ENCODE assay signal across 18 cellular contexts in the genomic region with DNA sequence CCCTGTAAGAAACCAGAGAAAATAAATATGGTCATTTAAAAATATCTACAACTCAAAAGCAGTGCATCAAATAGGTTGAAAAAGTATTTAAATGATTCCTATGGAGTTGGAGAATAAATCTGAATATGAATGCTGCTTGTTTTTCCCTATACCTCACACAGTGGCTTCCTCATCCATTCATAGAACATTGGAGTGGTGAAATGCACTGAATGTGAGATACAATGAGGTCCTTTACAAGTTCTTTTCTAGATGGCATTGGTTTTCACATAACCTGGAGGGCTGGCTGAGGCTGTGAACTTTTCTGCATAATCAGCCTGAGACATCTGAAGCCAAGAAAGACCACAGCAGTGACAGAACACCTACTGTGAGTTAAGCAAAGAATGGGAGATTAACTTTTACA.
DNase-seq lines count a peak whose midpoint lies in the region; ATAC-seq, FAIRE-seq and TF ChIP-seq lines count a peak whose summit lies in the region.
"Had no signal": no experiment of that assay in that cellular context is flagged by ENCODE, and none has a peak within 500 bp of the region (broad histone marks: within the 10 kb centered on the region; RNA-seq: fewer than 3 reads in every experiment).

No MANE protein-coding gene starts in this region.

- TF ChIP-seq POLR2A in H1 (IDR thresholded peaks at IDR 0.05; ENCODE audit: control extremely low read depth in 1 of 2, low read depth in 2 of 2, low read length in 2 of 2) = no peak

- no peak overlapping the region for H4K91ac ChIP-seq in H1 (replicated peaks; ENCODE audit: insufficient read length, low read length)

- no peak overlapping the region for H3K56ac ChIP-seq in H1 (replicated peaks; ENCODE audit: insufficient read length, low read depth, low read length)

- no peak overlapping the region for H2BK15ac ChIP-seq in H1 (ENCODE audit: low read length)

- no peaks in the 10 kb centered on the region; the same call in 2 of the 3 replicates for H3K36me3 Mint-ChIP-seq in GM23338 (ENCODE audit: low read depth)
- no peaks in the 10 kb centered on the region for H3K36me3 Mint-ChIP-seq in glutamatergic neuron (ENCODE audit: unreplicated experiment)
- H3K36me3 Mint-ChIP-seq in type B pancreatic cell = no peaks in the 10 kb centered on the region
- H3K36me3 Mint-ChIP-seq: CD14-positive monocyte; CD4-positive, alpha-beta memory T cell had no signal

- H3K18ac ChIP-seq in H1 (ENCODE audit: extremely low read depth, low read length) = no peak overlapping the region; the same call in 1 of the 2 replicates

- no peak overlapping the region for H3K14ac ChIP-seq in H1 (ENCODE audit: insufficient read length)

- H3K27me3 ChIP-seq in GM23338 (ENCODE audit: insufficient read depth) (no peaks in the 10 kb centered on the region), HUES64 (ENCODE audit: insufficient read depth, low read length) (no peaks in the 10 kb centered on the region), H1 (replicated peaks in 1 of 4; ENCODE audit: control insufficient read depth in 3 of 4, extremely low read depth in 1 of 4, insufficient read depth in 3 of 4, low read length in 3 of 4) (no peaks in the 10 kb centered on the region), iPS-20b (ENCODE audit: insufficient read depth, low read length) (no peaks in the 10 kb centered on the region)
- H3K27me3 ChIP-seq: BLaER1 had no signal

- H3K9me3 ChIP-seq in HUES64 (ENCODE audit: insufficient read depth, low read depth, low read length) = no peaks in the 10 kb centered on the region
- 0 out of 4 replicates have a peak, but pooled peaks cover 0 to 3% of the 10 kb centered on the region in 2 experiments for H3K9me3 ChIP-seq in H1 (ENCODE audit: insufficient read depth in 2 of 2, low read depth in 1 of 2, low read length in 1 of 2)
- no peaks in the 10 kb centered on the region for H3K9me3 ChIP-seq in iPS-20b (ENCODE audit: insufficient read depth, low read depth, low read length)
- H3K9me3 ChIP-seq: A549, BLaER1 had no signal

- H3K23ac ChIP-seq in H1 (ENCODE audit: insufficient read length) = no peak overlapping the region

- H4K20me1 ChIP-seq in GM23338 (replicated peaks; ENCODE audit: insufficient read depth) (no peaks in the 10 kb centered on the region), H1 (replicated peaks in 1 of 2; ENCODE audit: control insufficient read depth in 1 of 2, insufficient read depth in 2 of 2, low read length in 2 of 2) (no peaks in the 10 kb centered on the region)
- H4K20me1 ChIP-seq: BLaER1 had no signal

- no peak overlapping the region for H4K8ac ChIP-seq in H1 (ENCODE audit: extremely low read depth, insufficient read depth, low read length)

- H3F3A ChIP-seq in GM23338 (replicated peaks; ENCODE audit: low read depth) = no peaks in the 10 kb centered on the region

- H3K4me2 ChIP-seq in GM23338 = peak overlapping the region; percentile 62
- H3K4me2 ChIP-seq in H1 (ENCODE audit: insufficient read depth in 1 of 2, low read depth in 2 of 2, low read length in 2 of 2) = peak overlapping the region; percentile 21 to 31; a peak in 2 of 4 replicates
- H3K4me2 ChIP-seq: A549, BLaER1 had no signal

- POLR2A ChIA-PET in H1 (lab: Charles Lee; ENCODE audit: partially characterized antibody) = no interaction called here

- no peaks in the 10 kb centered on the region for H3K79me1 ChIP-seq in H1 (ENCODE audit: low read depth, low read length)

- peak overlapping the region; percentile 50 for H3K4me3 Mint-ChIP-seq in GM23338
- H3K4me3 Mint-ChIP-seq in glutamatergic neuron (ENCODE audit: unreplicated experiment) = no peak overlapping the region
- H3K4me3 Mint-ChIP-seq in type B pancreatic cell = no peak overlapping the region
- H3K4me3 Mint-ChIP-seq: CD14-positive monocyte; CD4-positive, alpha-beta memory T cell had no signal

- H4K5ac ChIP-seq in H1 (ENCODE audit: insufficient read length, low read depth, low read length) = no peak overlapping the region

- H3K4me3 ChIP-seq in GM23338 (peak overlapping the region; percentile 36), HUES64 (ENCODE audit: low read length) (no peak overlapping the region), H1 (ENCODE audit: extremely low read depth in 1 of 4, insufficient read depth in 2 of 4, low read depth in 3 of 4, low read length in 4 of 4) (peak overlapping the region in 1 of 4 experiments; percentile 28; a peak in 1 of 8 replicates), iPS-20b (ENCODE audit: low read length) (peak overlapping the region; percentile 33; the same call in 1 of the 2 replicates)
- H3K4me3 ChIP-seq: A549, BLaER1, GM12878 had no signal

- CTCF ChIA-PET in H1 (lab: Charles Lee; ENCODE audit: partially characterized antibody) = no interaction called here

- H3K4ac ChIP-seq in H1 (replicated peaks; ENCODE audit: insufficient read length, low read depth, low read length) = no peak overlapping the region

- peaks cover 39% of the 10 kb centered on the region for H3K4me1 Mint-ChIP-seq in GM23338
- no peaks in the 10 kb centered on the region for H3K4me1 Mint-ChIP-seq in glutamatergic neuron (ENCODE audit: low read depth, unreplicated experiment)
- H3K4me1 Mint-ChIP-seq in type B pancreatic cell (ENCODE audit: unreplicated experiment) = no peaks in the 10 kb centered on the region
- H3K4me1 Mint-ChIP-seq: CD14-positive monocyte; CD4-positive, alpha-beta memory T cell had no signal

- no peak overlapping the region for H2BK12ac ChIP-seq in H1 (ENCODE audit: low read depth, low read length)

- no peaks in the 10 kb centered on the region for H3K36me3 ChIP-seq in GM23338 (ENCODE audit: insufficient read depth)
- no peaks in the 10 kb centered on the region for H3K36me3 ChIP-seq in HUES64 (ENCODE audit: insufficient read depth, low read length)
- H3K36me3 ChIP-seq in H1 (ENCODE audit: control insufficient read depth in 2 of 4, insufficient read depth in 4 of 4, low read length in 3 of 4) = no peaks in the 10 kb centered on the region
- no peaks in the 10 kb centered on the region for H3K36me3 ChIP-seq in iPS-20b (ENCODE audit: insufficient read depth, low read depth, low read length)
- H3K36me3 ChIP-seq: BLaER1 had no signal

- ATAC-seq in GM23338 = peak; percentile 75
- no peak for ATAC-seq in HG03457 (IDR thresholded peaks at IDR 0.05; ENCODE audit: unreplicated experiment)
- ATAC-seq: A549, GM12878 had no signal

- no peak overlapping the region for H2AK5ac ChIP-seq in H1 (ENCODE audit: low read depth, low read length)

- DNase-seq in GM23338 (ENCODE audit: low spot score) = peak; percentile 21
- no peak for DNase-seq in H1 (ENCODE audit: low read depth in 1 of 2, low spot score in 2 of 2)
- no peak for DNase-seq in glutamatergic neuron
- DNase-seq in NCI-H2107 treated with DMSO at 0.1 percent for 48 hours (lab: John Stamatoyannopoulos, UW; ENCODE audit: unreplicated experiment) = no peak
- no peak for DNase-seq in type B pancreatic cell (ENCODE audit: extremely low spot score, unreplicated experiment)
- DNase-seq: AML-193; CD4-positive, alpha-beta memory T cell; DMS79 treated with DMSO at 0.1 percent for 48 hours had no signal

- no peaks in the 10 kb centered on the region for H3K23me2 ChIP-seq in H1 (ENCODE audit: low read depth, low read length)

- no peak overlapping the region for H2BK5ac ChIP-seq in H1 (ENCODE audit: low read depth, low read length)

- no peak overlapping the region for H2BK120ac ChIP-seq in H1 (replicated peaks; ENCODE audit: low read depth, low read length)

- TF ChIP-seq RAD21 in H1 (IDR thresholded peaks at IDR 0.05 in 1 of 2, conservative IDR thresholded peaks at IDR 0.05 in 1 of 2; ENCODE audit: low read depth in 2 of 2, low read length in 2 of 2) = no peak

- FAIRE-seq in H1 (lab: Jason Lieb, UNC) = peak; percentile 84
- FAIRE-seq: GM12878, GM19239, H54 had no signal

- H3K79me2 ChIP-seq in GM23338 (replicated peaks; ENCODE audit: insufficient read depth) (no peaks in the 10 kb centered on the region), H1 (ENCODE audit: control insufficient read depth in 1 of 2, insufficient read depth in 2 of 2, low read length in 2 of 2) (no peaks in the 10 kb centered on the region)

- H3K9ac ChIP-seq in HUES64 (ENCODE audit: low read depth, low read length) (no peak overlapping the region), H1 (replicated peaks in 1 of 4; ENCODE audit: extremely low read depth in 1 of 4, low read depth in 3 of 4, low read length in 3 of 4) (no peak overlapping the region), iPS-20b (ENCODE audit: low read depth, low read length) (no peak overlapping the region)
- H3K9ac ChIP-seq: BLaER1 had no signal

- no peak overlapping the region for H2AFZ ChIP-seq in GM23338
- H2AFZ ChIP-seq in H1 (ENCODE audit: low read length) = no peak overlapping the region

- H3K27me3 Mint-ChIP-seq in GM23338 (ENCODE audit: insufficient read depth, low read depth, poor library complexity) = no peaks in the 10 kb centered on the region
- no peaks in the 10 kb centered on the region for H3K27me3 Mint-ChIP-seq in glutamatergic neuron (ENCODE audit: unreplicated experiment)
- no peaks in the 10 kb centered on the region for H3K27me3 Mint-ChIP-seq in type B pancreatic cell
- H3K27me3 Mint-ChIP-seq: CD4-positive, alpha-beta memory T cell had no signal

- H3K27ac Mint-ChIP-seq in GM23338 (peak overlapping the region; percentile 65; the same call in 1 of the 2 replicates), glutamatergic neuron (ENCODE audit: unreplicated experiment) (no peak overlapping the region), type B pancreatic cell (no peak overlapping the region)
- H3K27ac Mint-ChIP-seq: CD14-positive monocyte; CD4-positive, alpha-beta memory T cell had no signal

- TF ChIP-seq EP300 in H1 (IDR thresholded peaks at IDR 0.05; ENCODE audit: borderline replicate concordance in 1 of 2, low read depth in 2 of 2, low read length in 2 of 2) = no peak

- TF ChIP-seq CTCF in GM23338 (conservative IDR thresholded peaks at IDR 0.05; ENCODE audit: low read depth in 2 of 2) = no peak
- no peak for TF ChIP-seq CTCF in H1 (IDR thresholded peaks at IDR 0.05; ENCODE audit: control extremely low read depth in 1 of 3, insufficient read depth in 1 of 3, low read depth in 1 of 3, low read length in 3 of 3)
- TF ChIP-seq CTCF in glutamatergic neuron (IDR thresholded peaks at IDR 0.05; ENCODE audit: partially characterized antibody, unreplicated experiment) = no peak
- no peak for TF ChIP-seq CTCF in type B pancreatic cell (conservative IDR thresholded peaks at IDR 0.05)

- peaks cover 34% of the 10 kb centered on the region for H3K4me1 ChIP-seq in GM23338 (ENCODE audit: insufficient read depth)
- H3K4me1 ChIP-seq in HUES64 (ENCODE audit: insufficient read depth, low read length) = peaks cover 31% of the 10 kb centered on the region
- peaks cover 0 to 9% (median 0%) of the 10 kb centered on the region in 4 experiments; a peak in 2 of 7 replicates for H3K4me1 ChIP-seq in H1 (replicated peaks in 1 of 4; ENCODE audit: control insufficient read depth in 3 of 4, insufficient read depth in 4 of 4, low read length in 3 of 4)
- H3K4me1 ChIP-seq in iPS-20b (ENCODE audit: insufficient read depth, low read length) = peaks cover 21% of the 10 kb centered on the region; the same call in 1 of the 2 replicates
- H3K4me1 ChIP-seq: A549, BLaER1 had no signal

- no peaks in the 10 kb centered on the region for H3K9me2 ChIP-seq in GM23338 (ENCODE audit: insufficient read depth)

- H2BK20ac ChIP-seq in H1 (ENCODE audit: low read length) = no peak overlapping the region

- H3K27ac ChIP-seq in GM23338 (ENCODE audit: low read depth) = peak overlapping the region; percentile 88
- peak overlapping the region; percentile 58; the same call in 1 of the 2 replicates for H3K27ac ChIP-seq in HUES64 (ENCODE audit: low read depth, low read length)
- no peak overlapping the region for H3K27ac ChIP-seq in H1 (ENCODE audit: low read depth, low read length)
- H3K27ac ChIP-seq in iPS-20b (ENCODE audit: low read length) = peak overlapping the region; percentile 70
- H3K27ac ChIP-seq: 22Rv1, A549, BLaER1 had no signal

- H3K9me3 Mint-ChIP-seq in GM23338 (peaks cover 4% of the 10 kb centered on the region; the same call in 2 of the 3 replicates), glutamatergic neuron (ENCODE audit: unreplicated experiment) (no peaks in the 10 kb centered on the region), type B pancreatic cell (peaks cover 5% of the 10 kb centered on the region)
